Comparison of ENCODE assay signal across 1 cellular context in genomic region chr9:35563791-35564197, GRCh38.
TF ChIP-seq lines count a peak whose summit lies in the region.

No MANE protein-coding gene starts in this region.

TF ChIP-seq in HepG2, 621 proteins besides CTCF, POLR2A, EP300 and RAD21 (continued from another document):
- TF ChIP-seq, protein P1, sequence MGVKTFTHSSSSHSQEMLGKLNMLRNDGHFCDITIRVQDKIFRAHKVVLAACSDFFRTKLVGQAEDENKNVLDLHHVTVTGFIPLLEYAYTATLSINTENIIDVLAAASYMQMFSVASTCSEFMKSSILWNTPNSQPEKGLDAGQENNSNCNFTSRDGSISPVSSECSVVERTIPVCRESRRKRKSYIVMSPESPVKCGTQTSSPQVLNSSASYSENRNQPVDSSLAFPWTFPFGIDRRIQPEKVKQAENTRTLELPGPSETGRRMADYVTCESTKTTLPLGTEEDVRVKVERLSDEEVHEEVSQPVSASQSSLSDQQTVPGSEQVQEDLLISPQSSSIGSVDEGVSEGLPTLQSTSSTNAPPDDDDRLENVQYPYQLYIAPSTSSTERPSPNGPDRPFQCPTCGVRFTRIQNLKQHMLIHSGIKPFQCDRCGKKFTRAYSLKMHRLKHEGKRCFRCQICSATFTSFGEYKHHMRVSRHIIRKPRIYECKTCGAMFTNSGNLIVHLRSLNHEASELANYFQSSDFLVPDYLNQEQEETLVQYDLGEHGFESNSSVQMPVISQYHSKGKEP (CRISPR knock-in tag; IDR thresholded peaks at IDR 0.05), result no peak
- TF ChIP-seq ARID5B (CRISPR knock-in tag; IDR thresholded peaks at IDR 0.05) (0 out of 2 replicates have a peak, but pooled peaks have one; percentile 29), SMARCE1 (IDR thresholded peaks at IDR 0.05; ENCODE audit: borderline replicate concordance) (no peak), ZNF605 (CRISPR knock-in tag; IDR thresholded peaks at IDR 0.05) (0 out of 2 replicates have a peak, but pooled peaks have one; percentile 17), KDM2A (CRISPR knock-in tag; IDR thresholded peaks at IDR 0.05; ENCODE audit: borderline replicate concordance, low read depth) (peak; percentile 18; the same call in 1 of the 2 replicates), XRCC5 (optimal IDR thresholded peaks at IDR 0.05; ENCODE audit: low read length) (peak; percentile 39), HMGXB4 (CRISPR knock-in tag; IDR thresholded peaks at IDR 0.05; ENCODE audit: borderline replicate concordance in 1 of 2, low read depth in 1 of 2) (peak in 1 of 2 experiments; percentile 25; a peak in 1 of 4 replicates), YEATS4 (CRISPR knock-in tag; IDR thresholded peaks at IDR 0.05; ENCODE audit: borderline replicate concordance) (no peak), SOX6 (IDR thresholded peaks at IDR 0.05) (no peak), SOX6 (CRISPR knock-in tag; IDR thresholded peaks at IDR 0.05) (0 out of 2 replicates have a peak, but pooled peaks have one; percentile 19), RFX1 (IDR thresholded peaks at IDR 0.05) (no peak), GABPB1 (CRISPR knock-in tag; IDR thresholded peaks at IDR 0.05) (peak; percentile 27; the same call in 1 of the 2 replicates), ZFX (CRISPR knock-in tag; IDR thresholded peaks at IDR 0.05; ENCODE audit: low read depth) (peak; percentile 20; the same call in 1 of the 2 replicates), SAP130 (CRISPR knock-in tag; IDR thresholded peaks at IDR 0.05; ENCODE audit: low read depth) (peak; percentile 41; the same call in 1 of the 2 replicates), ZNF451 (CRISPR knock-in tag; IDR thresholded peaks at IDR 0.05) (no peak), MAZ (IDR thresholded peaks at IDR 0.05; ENCODE audit: borderline replicate concordance, low read depth, low read length) (peak; percentile 72; the same call in 1 of the 2 replicates), MAZ (CRISPR knock-in tag; IDR thresholded peaks at IDR 0.05; ENCODE audit: low read depth) (peak; percentile 62), ELF3 (CRISPR knock-in tag; IDR thresholded peaks at IDR 0.05) (peak; percentile 55; the same call in 1 of the 2 replicates), GATAD1 (CRISPR knock-in tag; IDR thresholded peaks at IDR 0.05) (0 out of 2 replicates have a peak, but pooled peaks have one; percentile 11)
- TF ChIP-seq, protein P2, sequence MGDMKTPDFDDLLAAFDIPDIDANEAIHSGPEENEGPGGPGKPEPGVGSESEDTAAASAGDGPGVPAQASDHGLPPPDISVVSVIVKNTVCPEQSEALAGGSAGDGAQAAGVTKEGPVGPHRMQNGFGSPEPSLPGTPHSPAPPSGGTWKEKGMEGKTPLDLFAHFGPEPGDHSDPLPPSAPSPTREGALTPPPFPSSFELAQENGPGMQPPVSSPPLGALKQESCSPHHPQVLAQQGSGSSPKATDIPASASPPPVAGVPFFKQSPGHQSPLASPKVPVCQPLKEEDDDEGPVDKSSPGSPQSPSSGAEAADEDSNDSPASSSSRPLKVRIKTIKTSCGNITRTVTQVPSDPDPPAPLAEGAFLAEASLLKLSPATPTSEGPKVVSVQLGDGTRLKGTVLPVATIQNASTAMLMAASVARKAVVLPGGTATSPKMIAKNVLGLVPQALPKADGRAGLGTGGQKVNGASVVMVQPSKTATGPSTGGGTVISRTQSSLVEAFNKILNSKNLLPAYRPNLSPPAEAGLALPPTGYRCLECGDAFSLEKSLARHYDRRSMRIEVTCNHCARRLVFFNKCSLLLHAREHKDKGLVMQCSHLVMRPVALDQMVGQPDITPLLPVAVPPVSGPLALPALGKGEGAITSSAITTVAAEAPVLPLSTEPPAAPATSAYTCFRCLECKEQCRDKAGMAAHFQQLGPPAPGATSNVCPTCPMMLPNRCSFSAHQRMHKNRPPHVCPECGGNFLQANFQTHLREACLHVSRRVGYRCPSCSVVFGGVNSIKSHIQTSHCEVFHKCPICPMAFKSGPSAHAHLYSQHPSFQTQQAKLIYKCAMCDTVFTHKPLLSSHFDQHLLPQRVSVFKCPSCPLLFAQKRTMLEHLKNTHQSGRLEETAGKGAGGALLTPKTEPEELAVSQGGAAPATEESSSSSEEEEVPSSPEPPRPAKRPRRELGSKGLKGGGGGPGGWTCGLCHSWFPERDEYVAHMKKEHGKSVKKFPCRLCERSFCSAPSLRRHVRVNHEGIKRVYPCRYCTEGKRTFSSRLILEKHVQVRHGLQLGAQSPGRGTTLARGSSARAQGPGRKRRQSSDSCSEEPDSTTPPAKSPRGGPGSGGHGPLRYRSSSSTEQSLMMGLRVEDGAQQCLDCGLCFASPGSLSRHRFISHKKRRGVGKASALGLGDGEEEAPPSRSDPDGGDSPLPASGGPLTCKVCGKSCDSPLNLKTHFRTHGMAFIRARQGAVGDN (CRISPR knock-in tag; IDR thresholded peaks at IDR 0.05), result peak; percentile 68
- TF ChIP-seq, protein P3, sequence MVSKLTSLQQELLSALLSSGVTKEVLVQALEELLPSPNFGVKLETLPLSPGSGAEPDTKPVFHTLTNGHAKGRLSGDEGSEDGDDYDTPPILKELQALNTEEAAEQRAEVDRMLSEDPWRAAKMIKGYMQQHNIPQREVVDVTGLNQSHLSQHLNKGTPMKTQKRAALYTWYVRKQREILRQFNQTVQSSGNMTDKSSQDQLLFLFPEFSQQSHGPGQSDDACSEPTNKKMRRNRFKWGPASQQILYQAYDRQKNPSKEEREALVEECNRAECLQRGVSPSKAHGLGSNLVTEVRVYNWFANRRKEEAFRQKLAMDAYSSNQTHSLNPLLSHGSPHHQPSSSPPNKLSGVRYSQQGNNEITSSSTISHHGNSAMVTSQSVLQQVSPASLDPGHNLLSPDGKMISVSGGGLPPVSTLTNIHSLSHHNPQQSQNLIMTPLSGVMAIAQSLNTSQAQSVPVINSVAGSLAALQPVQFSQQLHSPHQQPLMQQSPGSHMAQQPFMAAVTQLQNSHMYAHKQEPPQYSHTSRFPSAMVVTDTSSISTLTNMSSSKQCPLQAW (CRISPR knock-in tag; IDR thresholded peaks at IDR 0.05), result peak; percentile 49; the same call in 1 of the 2 replicates
- TF ChIP-seq, protein P4, sequence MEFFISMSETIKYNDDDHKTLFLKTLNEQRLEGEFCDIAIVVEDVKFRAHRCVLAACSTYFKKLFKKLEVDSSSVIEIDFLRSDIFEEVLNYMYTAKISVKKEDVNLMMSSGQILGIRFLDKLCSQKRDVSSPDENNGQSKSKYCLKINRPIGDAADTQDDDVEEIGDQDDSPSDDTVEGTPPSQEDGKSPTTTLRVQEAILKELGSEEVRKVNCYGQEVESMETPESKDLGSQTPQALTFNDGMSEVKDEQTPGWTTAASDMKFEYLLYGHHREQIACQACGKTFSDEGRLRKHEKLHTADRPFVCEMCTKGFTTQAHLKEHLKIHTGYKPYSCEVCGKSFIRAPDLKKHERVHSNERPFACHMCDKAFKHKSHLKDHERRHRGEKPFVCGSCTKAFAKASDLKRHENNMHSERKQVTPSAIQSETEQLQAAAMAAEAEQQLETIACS (CRISPR knock-in tag; IDR thresholded peaks at IDR 0.05), result no peak
